Comparison of ENCODE assay signal across 8 cellular contexts in the genomic region with DNA sequence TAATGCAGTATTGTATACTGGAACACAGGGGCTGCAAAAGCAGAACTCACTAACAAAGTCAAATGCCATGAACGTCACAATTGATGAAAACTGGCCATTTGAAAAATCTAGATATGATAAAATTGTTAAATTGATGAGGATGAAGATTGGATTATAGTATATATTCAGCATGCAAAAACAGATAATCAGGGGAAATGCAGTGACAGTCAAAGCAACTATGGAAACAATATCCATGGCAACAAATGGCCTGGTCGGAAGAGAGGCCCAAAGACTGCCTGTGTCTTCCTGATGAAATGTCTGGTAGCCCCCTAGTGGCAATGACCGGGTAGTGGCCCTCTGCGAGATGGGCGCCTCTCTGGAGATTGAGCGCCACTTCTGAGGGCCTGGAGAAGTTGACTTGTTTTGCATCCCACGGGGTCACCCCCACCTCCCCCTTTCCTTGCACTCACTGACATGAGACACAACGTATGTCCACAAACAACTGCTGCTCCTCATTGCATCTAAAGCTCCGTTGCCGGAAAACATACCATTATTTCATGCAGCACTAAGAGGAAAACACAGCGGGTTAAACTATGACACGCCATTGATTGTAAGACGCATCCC. TPM values are rescaled to one million over a fixed set of nuclear protein-coding genes. Genes with fewer than 3 reads are reported as not detected.
DNase-seq lines count a peak whose midpoint lies in the region; ATAC-seq and TF ChIP-seq lines count a peak whose summit lies in the region.

No MANE protein-coding gene starts in this region.

- H4K20me1 ChIP-seq in KMS-11 (ENCODE audit: insufficient read depth), result no peaks in the 10 kb centered on the region

- H3K9ac ChIP-seq in KMS-11, result no peak overlapping the region

- DNase-seq in ELR (ENCODE audit: low read depth) (peak; percentile 87), RWPE2 (ENCODE audit: low spot score) (no peak), foreskin fibroblast (peak; percentile 68 to 87), nucleus accumbens (lab: John Stamatoyannopoulos, UW) (peak in 53 of 56 donors; percentile 14 to 91 (median 76))
- DNase-seq in activated T-helper 1 cell treated with anti-CD3 and anti-CD28 coated beads, Interleukin-2, amount 50 U/mL, for 16 hours (ENCODE audit: low read depth in 1 of 2, low spot score in 1 of 2), result peak; percentile 49 to 57

- H3K36me3 ChIP-seq in KMS-11 (ENCODE audit: insufficient read depth), result no peaks in the 10 kb centered on the region
- no peaks in the 10 kb centered on the region for H3K36me3 ChIP-seq in RWPE2 (ENCODE audit: low read depth)

- no peak overlapping the region for H3K27ac ChIP-seq in KMS-11
- no peak overlapping the region for H3K27ac ChIP-seq in RWPE2 (ENCODE audit: poor library complexity, severe bottlenecking)
- H3K27ac ChIP-seq in temporal lobe (ENCODE audit: low read depth, low read length), result peak overlapping the region; percentile 72

- ATAC-seq in RWPE2 (ENCODE audit: low read depth) (peak; percentile 77), HG02938 (IDR thresholded peaks at IDR 0.05; ENCODE audit: unreplicated experiment) (no peak)

- H2AFZ ChIP-seq in KMS-11 (ENCODE audit: low read depth), result no peak overlapping the region

- H3K27me3 ChIP-seq in KMS-11 (ENCODE audit: insufficient read depth, low read depth), result no peaks in the 10 kb centered on the region
- no peaks in the 10 kb centered on the region for H3K27me3 ChIP-seq in RWPE2 (ENCODE audit: insufficient read depth, poor library complexity, severe bottlenecking)

- no peak overlapping the region for H3K4me2 ChIP-seq in KMS-11

- no peaks in the 10 kb centered on the region for H3K9me3 ChIP-seq in RWPE2 (ENCODE audit: severe bottlenecking)

- no peaks in the 10 kb centered on the region for H3K79me2 ChIP-seq in KMS-11 (ENCODE audit: insufficient read depth, low read depth)

- H3K4me1 ChIP-seq in KMS-11 (ENCODE audit: low read depth, poor library complexity, severe bottlenecking), result no peaks in the 10 kb centered on the region
- peaks cover 10% of the 10 kb centered on the region for H3K4me1 ChIP-seq in RWPE2 (ENCODE audit: insufficient read depth, poor library complexity, severe bottlenecking)

- TF ChIP-seq CTCF in KMS-11 (conservative IDR thresholded peaks at IDR 0.05; ENCODE audit: low read depth, low read length) (peak; percentile 78), RWPE2 (IDR thresholded peaks at IDR 0.05; ENCODE audit: poor library complexity, severe bottlenecking) (peak; percentile 93), foreskin fibroblast (IDR thresholded peaks at IDR 0.05; ENCODE audit: low read depth, low read length) (peak; percentile 93)

- H3K4me3 ChIP-seq in KMS-11 (IDR thresholded peaks at IDR 0.05; ENCODE audit: insufficient read depth, low read depth, low read length) (no peak overlapping the region), RWPE2 (ENCODE audit: severe bottlenecking) (no peak overlapping the region), foreskin fibroblast (ENCODE audit: low read depth in 1 of 2, low read length in 2 of 2) (no peak overlapping the region)

RNA-seq across cellular contexts. Expression of a gene that starts 43.5 kb away (rescaled TPM):
- not detected for total RNA-seq in temporal lobe

RNA-seq across cellular contexts. Expression of a gene that starts 45.8 kb away (rescaled TPM):
- total RNA-seq in temporal lobe, result not detected

RNA-seq across cellular contexts. Expression of a gene that starts 51.4 kb away (rescaled TPM):
- total RNA-seq in temporal lobe, result not detected

RNA-seq across cellular contexts. Expression of a gene that starts 58.6 kb away (rescaled TPM):
- not detected for total RNA-seq in temporal lobe
